26 cellular contexts compared by ENCODE assay signal in the genomic region with DNA sequence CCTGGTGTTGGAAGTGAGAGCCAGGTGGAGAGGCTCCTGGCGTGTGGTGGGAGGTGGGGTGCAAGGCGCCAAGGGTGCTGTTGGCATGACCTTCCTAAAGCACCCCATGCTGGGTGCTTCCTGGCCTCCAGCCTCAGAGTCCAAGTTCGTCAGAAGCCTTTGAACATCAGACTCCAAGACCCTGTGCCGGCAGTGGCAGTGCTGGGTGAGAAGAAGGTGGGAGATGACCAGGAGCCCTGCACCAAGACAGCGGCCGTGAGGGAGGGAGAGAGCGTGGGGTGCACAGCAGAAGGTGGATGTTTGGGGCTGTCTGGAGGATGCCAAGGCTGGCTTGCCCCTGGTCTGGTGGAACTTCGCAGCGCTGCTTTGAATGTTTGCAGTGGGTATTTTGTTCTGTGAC. TPM values are rescaled to one million over a fixed set of nuclear protein-coding genes. Genes with fewer than 3 reads are reported as not detected.
DNase-seq lines count a peak whose midpoint lies in the region; ATAC-seq and TF ChIP-seq lines count a peak whose summit lies in the region.
"Had no signal": no experiment of that assay in that cellular context is flagged by ENCODE, and none has a peak within 500 bp of the region (broad histone marks: within the 10 kb centered on the region; RNA-seq: fewer than 3 reads in every experiment).

No MANE protein-coding gene starts in this region.

- DNase-seq in activated CD8-positive, alpha-beta T cell treated with anti-CD3 and anti-CD28 coated beads, Interleukin-2, amount 10 ng/mL, durations not matched to agents 7 days and 5 days: no peak
- DNase-seq in activated CD8-positive, alpha-beta T cell treated with anti-CD3 and anti-CD28 coated beads for 36 hours: no peak
- no peak for DNase-seq in naive B cell
- no peak for DNase-seq in NCI-H510A (lab: John Stamatoyannopoulos, UW)
- no peak for DNase-seq in effector CD4-positive, alpha-beta T cell
- DNase-seq: activated CD4-positive, alpha-beta T cell treated with anti-CD3 and anti-CD28 coated beads for 48 hours; activated CD8-positive, alpha-beta memory T cell treated with anti-CD3 and anti-CD28 coated beads, Interleukin-2, amount 50 U/mL, for 48 hours; BE2C; cortex of kidney; DMS 273 treated with DMSO at 0.1 percent for 48 hours; GM23248; heart left ventricle; HFFc6; left colon; mesendoderm; NCI-H226; NCI-H82; ovary; right cardiac atrium; Right ventricle myocardium superior had no signal

- H3K4me3 Mint-ChIP-seq in activated CD8-positive, alpha-beta T cell treated with anti-CD3 and anti-CD28 coated beads, Interleukin-2, amount 10 ng/mL, durations not matched to agents 7 days and 5 days: no peak overlapping the region
- no peak overlapping the region for H3K4me3 Mint-ChIP-seq in activated CD8-positive, alpha-beta T cell treated with anti-CD3 and anti-CD28 coated beads for 36 hours
- peak overlapping the region; percentile 93 for H3K4me3 Mint-ChIP-seq in activated T-helper 17 cell treated with anti-CD3 and anti-CD28 coated beads, Interleukin-2, amount 50 U/mL, for 72 hours
- H3K4me3 Mint-ChIP-seq in naive B cell: peak overlapping the region in 5 of 8 donors; percentile 44 to 91 (median 84)
- H3K4me3 Mint-ChIP-seq: HFFc6 had no signal

- H3K36me3 Mint-ChIP-seq in activated CD8-positive, alpha-beta T cell treated with anti-CD3 and anti-CD28 coated beads, Interleukin-2, amount 10 ng/mL, durations not matched to agents 7 days and 5 days (ENCODE audit: low read depth): peaks cover 70% of the 10 kb centered on the region
- H3K36me3 Mint-ChIP-seq in activated CD8-positive, alpha-beta T cell treated with anti-CD3 and anti-CD28 coated beads for 36 hours (ENCODE audit: low read depth): peaks cover 58% of the 10 kb centered on the region
- H3K36me3 Mint-ChIP-seq in activated T-helper 17 cell treated with anti-CD3 and anti-CD28 coated beads, Interleukin-2, amount 50 U/mL, for 72 hours (ENCODE audit: low read depth): peaks cover 89% of the 10 kb centered on the region
- H3K36me3 Mint-ChIP-seq in naive B cell: peaks cover 9 to 13% of the 10 kb centered on the region in 2 donors

- intact Hi-C loops in activated CD8-positive, alpha-beta T cell treated with anti-CD3 and anti-CD28 coated beads for 36 hours (cut with micrococcal nuclease): loop anchor here (5.0 to 10.0 kb wide), 2 partner anchors 93 to 630 kb away; no protein-coding TSS in a partner anchor

- POLR2A ChIA-PET in activated CD8-positive, alpha-beta T cell treated with anti-CD3 and anti-CD28 coated beads, Interleukin-2, amount 10 ng/mL, durations not matched to agents 7 days and 5 days (lab: Charles Lee): interaction anchor here (1.7 kb wide), 1 partner anchor 187 kb away, joined by 6 read pairs; no protein-coding TSS in a partner anchor
- POLR2A ChIA-PET in activated CD8-positive, alpha-beta T cell treated with anti-CD3 and anti-CD28 coated beads for 36 hours (lab: Charles Lee): no interaction called here

- no peak for ATAC-seq in activated CD8-positive, alpha-beta T cell treated with anti-CD3 and anti-CD28 coated beads, Interleukin-2, amount 10 ng/mL, durations not matched to agents 7 days and 5 days
- no peak for ATAC-seq in activated CD8-positive, alpha-beta T cell treated with anti-CD3 and anti-CD28 coated beads for 36 hours
- no peak for ATAC-seq in activated T-helper 17 cell treated with anti-CD3 and anti-CD28 coated beads, Interleukin-2, amount 50 U/mL, for 72 hours (replicated peaks)
- no peak for ATAC-seq in naive B cell (ENCODE audit: low read depth in 2 of 2)
- no peak for ATAC-seq in HG03159 (IDR thresholded peaks at IDR 0.05; ENCODE audit: unreplicated experiment)
- ATAC-seq: A549, heart left ventricle, left colon, right cardiac atrium had no signal

- H3K4me1 Mint-ChIP-seq in activated CD8-positive, alpha-beta T cell treated with anti-CD3 and anti-CD28 coated beads, Interleukin-2, amount 10 ng/mL, durations not matched to agents 7 days and 5 days (ENCODE audit: low read depth): peaks cover 28% of the 10 kb centered on the region
- H3K4me1 Mint-ChIP-seq in activated CD8-positive, alpha-beta T cell treated with anti-CD3 and anti-CD28 coated beads for 36 hours (ENCODE audit: low read depth): peaks cover 21% of the 10 kb centered on the region
- H3K4me1 Mint-ChIP-seq in activated T-helper 17 cell treated with anti-CD3 and anti-CD28 coated beads, Interleukin-2, amount 50 U/mL, for 72 hours: peaks cover 5% of the 10 kb centered on the region
- peaks cover 34 to 63% (median 58%) of the 10 kb centered on the region in 3 donors for H3K4me1 Mint-ChIP-seq in naive B cell

- peak overlapping the region; percentile 51 for H3K27ac Mint-ChIP-seq in activated CD8-positive, alpha-beta T cell treated with anti-CD3 and anti-CD28 coated beads, Interleukin-2, amount 10 ng/mL, durations not matched to agents 7 days and 5 days
- H3K27ac Mint-ChIP-seq in activated CD8-positive, alpha-beta T cell treated with anti-CD3 and anti-CD28 coated beads for 36 hours: no peak overlapping the region
- H3K27ac Mint-ChIP-seq in activated T-helper 17 cell treated with anti-CD3 and anti-CD28 coated beads, Interleukin-2, amount 50 U/mL, for 72 hours: no peak overlapping the region
- H3K27ac Mint-ChIP-seq in naive B cell: peak overlapping the region; percentile 53 to 99 (median 94)
- H3K27ac Mint-ChIP-seq: HFFc6 had no signal

- CTCF ChIA-PET in activated CD8-positive, alpha-beta T cell treated with anti-CD3 and anti-CD28 coated beads, Interleukin-2, amount 10 ng/mL, durations not matched to agents 7 days and 5 days (lab: Charles Lee): interaction anchor here (1.2 to 9.7 kb wide), 11 partner anchors 10 to 632 kb away, joined by 3 to 216 read pairs (median 9); partner anchors contain the start of gene PARVB
- CTCF ChIA-PET in activated CD8-positive, alpha-beta T cell treated with anti-CD3 and anti-CD28 coated beads for 36 hours (lab: Charles Lee): interaction anchor here (1.1 to 5.1 kb wide), 9 partner anchors 19 to 632 kb away, joined by 3 to 85 read pairs (median 4); no protein-coding TSS in a partner anchor

- no peaks in the 10 kb centered on the region for H3K9me3 Mint-ChIP-seq in activated CD8-positive, alpha-beta T cell treated with anti-CD3 and anti-CD28 coated beads, Interleukin-2, amount 10 ng/mL, durations not matched to agents 7 days and 5 days (ENCODE audit: insufficient read depth)
- H3K9me3 Mint-ChIP-seq in activated CD8-positive, alpha-beta T cell treated with anti-CD3 and anti-CD28 coated beads for 36 hours: no peaks in the 10 kb centered on the region
- H3K9me3 Mint-ChIP-seq in activated T-helper 17 cell treated with anti-CD3 and anti-CD28 coated beads, Interleukin-2, amount 50 U/mL, for 72 hours: no peaks in the 10 kb centered on the region
- no peaks in the 10 kb centered on the region for H3K9me3 Mint-ChIP-seq in naive B cell
- H3K9me3 Mint-ChIP-seq: HFFc6, nephron had no signal

- TF ChIP-seq CTCF in activated CD8-positive, alpha-beta T cell treated with anti-CD3 and anti-CD28 coated beads for 36 hours (IDR thresholded peaks at IDR 0.05): no peak
- no peak for TF ChIP-seq CTCF in C4-2B (conservative IDR thresholded peaks at IDR 0.05)

- H3K27me3 Mint-ChIP-seq in activated CD8-positive, alpha-beta T cell treated with anti-CD3 and anti-CD28 coated beads, Interleukin-2, amount 10 ng/mL, durations not matched to agents 7 days and 5 days (ENCODE audit: low read depth): no peaks in the 10 kb centered on the region
- H3K27me3 Mint-ChIP-seq in activated CD8-positive, alpha-beta T cell treated with anti-CD3 and anti-CD28 coated beads for 36 hours: no peaks in the 10 kb centered on the region
- H3K27me3 Mint-ChIP-seq in activated T-helper 17 cell treated with anti-CD3 and anti-CD28 coated beads, Interleukin-2, amount 50 U/mL, for 72 hours: no peaks in the 10 kb centered on the region
- H3K27me3 Mint-ChIP-seq in naive B cell: no peaks in the 10 kb centered on the region

- H3K27ac ChIP-seq in C4-2B: peak overlapping the region; percentile 32; the same call in 1 of the 2 replicates
- H3K27ac ChIP-seq: A549, adrenal gland, GM23248, ovary had no signal

RNA-seq across cellular contexts. Expression of gene PARVB, which starts 29.7 kb away (rescaled TPM):
- total RNA-seq in activated CD8-positive, alpha-beta T cell treated with anti-CD3 and anti-CD28 coated beads, Interleukin-2, amount 10 ng/mL, durations not matched to agents 7 days and 5 days: 10 to 100 TPM; 39.4 to 41.0 TPM
- 10 to 100 TPM; 71.0 to 73.1 TPM for total RNA-seq in activated CD8-positive, alpha-beta T cell treated with anti-CD3 and anti-CD28 coated beads for 36 hours
- 10 to 100 TPM; 50.2 to 66.1 TPM for total RNA-seq in activated T-helper 17 cell treated with anti-CD3 and anti-CD28 coated beads, Interleukin-2, amount 50 U/mL, for 72 hours
- 10 to 100 TPM; 18.6 to 30.0 (median 21.3) TPM for polyA plus RNA-seq in naive B cell (ENCODE audit: low read depth in 6 of 6)

RNA-seq across cellular contexts. Expression of gene SAMM50, which starts 39.2 kb away (rescaled TPM):
- 10 to 100 TPM; 50.7 to 52.4 TPM for total RNA-seq in activated CD8-positive, alpha-beta T cell treated with anti-CD3 and anti-CD28 coated beads, Interleukin-2, amount 10 ng/mL, durations not matched to agents 7 days and 5 days
- 10 to 100 TPM; 41.7 to 42.2 TPM for total RNA-seq in activated CD8-positive, alpha-beta T cell treated with anti-CD3 and anti-CD28 coated beads for 36 hours
- 10 to 100 TPM; 31.7 to 57.2 TPM for total RNA-seq in activated T-helper 17 cell treated with anti-CD3 and anti-CD28 coated beads, Interleukin-2, amount 50 U/mL, for 72 hours
- 10 to 100 TPM; 64.0 to 96.1 (median 75.4) TPM for polyA plus RNA-seq in naive B cell (ENCODE audit: low read depth in 6 of 6)

Comparison
In these comparisons a context has a peak if more than half of its experiments do, and no peak if none do; other contexts are left out.
1. H3K27ac Mint-ChIP-seq: peak in activated CD8-positive, alpha-beta T cell treated with anti-CD3 and anti-CD28 coated beads, Interleukin-2, amount 10 ng/mL, durations not matched to agents 7 days and 5 days (single experiment) and naive B cell (6 of 6); none in activated CD8-positive, alpha-beta T cell treated with anti-CD3 and anti-CD28 coated beads for 36 hours (single experiment) and activated T-helper 17 cell treated with anti-CD3 and anti-CD28 coated beads, Interleukin-2, amount 50 U/mL, for 72 hours (single experiment).
2. H3K4me3 Mint-ChIP-seq: peak in activated T-helper 17 cell treated with anti-CD3 and anti-CD28 coated beads, Interleukin-2, amount 50 U/mL, for 72 hours (single experiment) and naive B cell (5 of 8); none in activated CD8-positive, alpha-beta T cell treated with anti-CD3 and anti-CD28 coated beads, Interleukin-2, amount 10 ng/mL, durations not matched to agents 7 days and 5 days (single experiment) and activated CD8-positive, alpha-beta T cell treated with anti-CD3 and anti-CD28 coated beads for 36 hours (single experiment).